ENCODE assay signal across 14 cellular contexts in the genomic region with DNA sequence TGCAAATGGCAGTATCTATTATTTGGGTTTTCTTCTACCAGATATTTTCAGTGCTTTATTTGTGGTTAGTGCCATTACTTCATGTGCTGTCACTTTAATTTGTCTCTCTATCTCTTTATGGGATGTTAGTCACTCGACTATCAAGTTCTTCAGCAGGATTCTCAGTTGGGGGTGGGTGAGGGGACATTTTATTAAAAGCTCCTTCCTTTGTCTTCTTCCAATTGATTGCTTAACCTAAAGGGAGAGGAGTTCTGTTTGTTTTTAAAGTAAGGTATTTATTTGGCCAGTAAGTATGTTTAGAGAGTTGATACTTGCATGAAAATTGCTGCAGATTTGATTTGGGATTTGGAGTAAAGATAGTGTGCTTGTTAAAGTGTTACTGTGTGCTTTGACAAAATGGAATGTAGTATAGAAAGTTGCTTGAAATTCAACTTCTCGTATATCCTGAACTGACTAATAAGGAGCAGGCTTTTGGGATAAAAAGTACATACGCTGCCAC. TPM values are rescaled to one million over a fixed set of nuclear protein-coding genes. Genes with fewer than 3 reads are reported as not detected.
DNase-seq lines count a peak whose midpoint lies in the region; ATAC-seq and TF ChIP-seq lines count a peak whose summit lies in the region.
"Had no signal": no experiment of that assay in that cellular context is flagged by ENCODE, and none has a peak within 500 bp of the region (broad histone marks: within the 10 kb centered on the region; RNA-seq: fewer than 3 reads in every experiment).

No MANE protein-coding gene starts in this region.

- no peaks in the 10 kb centered on the region for H4K20me1 ChIP-seq in Karpas-422 (ENCODE audit: insufficient read depth, low read depth, low read length)

- H3K4me1 Mint-ChIP-seq in mesothelial cell of epicardium, result peaks cover 50% of the 10 kb centered on the region
- H3K4me1 Mint-ChIP-seq in naive thymus-derived CD4-positive, alpha-beta T cell, result no peaks in the 10 kb centered on the region
- H3K4me1 Mint-ChIP-seq: T-helper 17 cell had no signal

- H2AFZ ChIP-seq in Karpas-422 (ENCODE audit: low read length), result no peak overlapping the region

- BruUV-seq in A673 (replicated peaks; lab: Mats Ljungman, UMichigan), result no TSS peak

- H3K27ac ChIP-seq in A673 (ENCODE audit: low read depth, low read length, poor library complexity, severe bottlenecking) (peak overlapping the region; percentile 75), Karpas-422 (ENCODE audit: low read length) (no peak overlapping the region)
- no peak overlapping the region for H3K27ac ChIP-seq in naive thymus-derived CD4-positive, alpha-beta T cell (ENCODE audit: low read depth, low read length)
- H3K27ac ChIP-seq: Peyer's patch had no signal

- no peaks in the 10 kb centered on the region for H3K27me3 ChIP-seq in A673 (replicated peaks; ENCODE audit: insufficient read depth, low read depth, low read length, poor library complexity)
- no peaks in the 10 kb centered on the region for H3K27me3 ChIP-seq in Karpas-422 (ENCODE audit: low read length)
- no peaks in the 10 kb centered on the region for H3K27me3 ChIP-seq in naive thymus-derived CD4-positive, alpha-beta T cell (ENCODE audit: control insufficient read depth in 2 of 2, insufficient read depth in 2 of 2, low read length in 2 of 2)
- H3K27me3 ChIP-seq: Peyer's patch had no signal

- H3K4me3 ChIP-seq in A673 (ENCODE audit: low read depth, low read length, poor library complexity, severe bottlenecking) (no peak overlapping the region), Karpas-422 (ENCODE audit: low read length) (no peak overlapping the region)
- no peak overlapping the region for H3K4me3 ChIP-seq in naive thymus-derived CD4-positive, alpha-beta T cell (ENCODE audit: low read length)
- H3K4me3 ChIP-seq: Peyer's patch had no signal

- H3K36me3 ChIP-seq in A673 (ENCODE audit: insufficient read depth, low read length, poor library complexity, severe bottlenecking) (peaks cover 26% of the 10 kb centered on the region), Karpas-422 (ENCODE audit: insufficient read depth, low read length) (no peaks in the 10 kb centered on the region)
- no peaks in the 10 kb centered on the region for H3K36me3 ChIP-seq in naive thymus-derived CD4-positive, alpha-beta T cell (ENCODE audit: control insufficient read depth in 2 of 3, insufficient read depth in 3 of 3, low read length in 3 of 3)
- H3K36me3 ChIP-seq: Peyer's patch had no signal

- H3K9me3 ChIP-seq in A673 (ENCODE audit: low read depth, low read length, poor library complexity, severe bottlenecking) (peaks cover 5% of the 10 kb centered on the region), Karpas-422 (ENCODE audit: low read length) (no peaks in the 10 kb centered on the region)
- H3K9me3 ChIP-seq in naive thymus-derived CD4-positive, alpha-beta T cell (ENCODE audit: control insufficient read depth in 2 of 3, low read length in 3 of 3), result no peaks in the 10 kb centered on the region
- H3K9me3 ChIP-seq: Peyer's patch had no signal

- peak; percentile 80 for DNase-seq in A673 (ENCODE audit: low spot score)
- peak; percentile 48 for DNase-seq in LHCN-M2 (ENCODE audit: low read depth)
- DNase-seq in dedifferentiated amniotic fluid mesenchymal stem cell (ENCODE audit: extremely low spot score), result peak; percentile 21
- no peak for DNase-seq in mesothelial cell of epicardium (ENCODE audit: low spot score in 2 of 2, unreplicated experiment in 2 of 2)
- no peak for DNase-seq in Karpas-422
- no peak for DNase-seq in naive thymus-derived CD4-positive, alpha-beta T cell
- no peak for DNase-seq in mesenteric fat pad (ENCODE audit: low spot score)
- DNase-seq: activated CD4-positive, alpha-beta T cell treated with anti-CD3 and anti-CD28 coated beads, Interleukin-2, amount 50 U/mL, for 4 hours; activated gamma-delta T cell; central memory CD4-positive, alpha-beta T cell; NCI-H1048; Peyer's patch; T-helper 17 cell had no signal

- H3K4me3 Mint-ChIP-seq in mesothelial cell of epicardium, result peak overlapping the region; percentile 13
- no peak overlapping the region for H3K4me3 Mint-ChIP-seq in naive thymus-derived CD4-positive, alpha-beta T cell
- H3K4me3 Mint-ChIP-seq: T-helper 17 cell had no signal

- CTCF ChIA-PET in A673 (lab: Charles Lee), result no interaction called here
- CTCF ChIA-PET in naive thymus-derived CD4-positive, alpha-beta T cell (lab: Charles Lee), result no interaction called here

- H3K4me1 ChIP-seq in A673 (ENCODE audit: insufficient read depth, low read length, poor library complexity, severe bottlenecking), result peaks cover 52% of the 10 kb centered on the region
- H3K4me1 ChIP-seq in Karpas-422 (ENCODE audit: low read length), result no peaks in the 10 kb centered on the region
- H3K4me1 ChIP-seq in naive thymus-derived CD4-positive, alpha-beta T cell (ENCODE audit: control insufficient read depth in 2 of 2, insufficient read depth in 2 of 2, low read length in 2 of 2), result no peaks in the 10 kb centered on the region

- H3K36me3 Mint-ChIP-seq in mesothelial cell of epicardium, result peaks cover 27% of the 10 kb centered on the region
- H3K36me3 Mint-ChIP-seq in naive thymus-derived CD4-positive, alpha-beta T cell, result no peaks in the 10 kb centered on the region

- H3K4me2 ChIP-seq in Karpas-422 (ENCODE audit: low read depth, low read length, poor library complexity, severe bottlenecking), result no peak overlapping the region

- POLR2A ChIA-PET in A673 (lab: Charles Lee; ENCODE audit: low non-redundant PET), result interaction anchor here (0.7 kb wide), 1 partner anchor 224 kb away, joined by 4 read pairs; no protein-coding TSS in a partner anchor
- POLR2A ChIA-PET in naive thymus-derived CD4-positive, alpha-beta T cell (lab: Charles Lee), result no interaction called here

- no peak overlapping the region for H3K9ac ChIP-seq in Karpas-422 (ENCODE audit: low read length)

- H3K9me3 Mint-ChIP-seq in mesothelial cell of epicardium, result peaks cover 15% of the 10 kb centered on the region
- peaks cover 0 to 9% (median 5%) of the 10 kb centered on the region in 11 donors for H3K9me3 Mint-ChIP-seq in naive thymus-derived CD4-positive, alpha-beta T cell

- intact Hi-C loops in A673 (cut with micrococcal nuclease; ENCODE audit: unreplicated experiment), result no loop called here
- intact Hi-C loops in naive thymus-derived CD4-positive, alpha-beta T cell (cut with micrococcal nuclease), result no loop called here

- H3K79me2 ChIP-seq in Karpas-422 (ENCODE audit: low read length), result no peaks in the 10 kb centered on the region

- H3K27me3 Mint-ChIP-seq in mesothelial cell of epicardium (ENCODE audit: low read depth), result no peaks in the 10 kb centered on the region
- H3K27me3 Mint-ChIP-seq in naive thymus-derived CD4-positive, alpha-beta T cell, result peaks cover 33 to 68% (median 42%) of the 10 kb centered on the region in 5 donors

- no peaks in the 10 kb centered on the region for H3K9me2 ChIP-seq in Karpas-422 (replicated peaks; ENCODE audit: insufficient read depth, low read length)

- H3K27ac Mint-ChIP-seq in mesothelial cell of epicardium, result peak overlapping the region; percentile 90
- H3K27ac Mint-ChIP-seq in naive thymus-derived CD4-positive, alpha-beta T cell, result no peak overlapping the region
- H3K27ac Mint-ChIP-seq: T-helper 17 cell had no signal

- ATAC-seq in naive thymus-derived CD4-positive, alpha-beta T cell, result no peak
- no peak for ATAC-seq in GM18870 (IDR thresholded peaks at IDR 0.05; ENCODE audit: unreplicated experiment)
- ATAC-seq: T-helper 17 cell had no signal

- TF ChIP-seq CTCF in A673 (conservative IDR thresholded peaks at IDR 0.05; ENCODE audit: low read depth, low read length), result no peak
- no peak for TF ChIP-seq CTCF in mesothelial cell of epicardium (IDR thresholded peaks at IDR 0.05; ENCODE audit: unreplicated experiment)

RNA-seq across cellular contexts. Expression of a gene that starts 10.2 kb away (rescaled TPM):
- total RNA-seq in A673 (2021) (124 and 134 TPM in 2 replicates), LHCN-M2 (2014; rRNA removed) (99.4 and 118 TPM in 2 replicates), mesothelial cell of epicardium (186 to 194 TPM (median 193 TPM) in 3 replicates), mesenteric fat pad (135 TPM)
- 45.9 TPM for polyA plus RNA-seq in LHCN-M2 (2012)
- 0.14 TPM in 1 of 2 replicates, not detected in the other for total RNA-seq in Karpas-422 (2014; rRNA removed; shearing (Covaris generic); ENCODE audit: low replicate concordance)
- under 1 TPM in 1 of 5 experiments, not detected in 4; 0.15 TPM for total RNA-seq in naive thymus-derived CD4-positive, alpha-beta T cell
- polyA plus RNA-seq in naive thymus-derived CD4-positive, alpha-beta T cell, result not detected

Comparison
In these comparisons a context has a peak if more than half of its experiments do, and no peak if none do; other contexts are left out.
1. DNase-seq: peak in A673 (single experiment), LHCN-M2 (single experiment) and dedifferentiated amniotic fluid mesenchymal stem cell (single experiment); none in mesothelial cell of epicardium (0 of 2), Karpas-422 (single experiment), naive thymus-derived CD4-positive, alpha-beta T cell (0 of 9) and mesenteric fat pad (single experiment).
2. RNA of a gene that starts 10.2 kb away (total RNA-seq): 186 to 194 TPM in mesothelial cell of epicardium, 135 TPM in mesenteric fat pad (single experiment), 124 to 134 TPM in A673 and 99.4 to 118 TPM in LHCN-M2; 0.15 TPM in naive thymus-derived CD4-positive, alpha-beta T cell and 0.14 TPM in Karpas-422; every median in the first group is over 10 times any median in the second.